ENCODE assay signal across 19 cellular contexts in the genomic region with DNA sequence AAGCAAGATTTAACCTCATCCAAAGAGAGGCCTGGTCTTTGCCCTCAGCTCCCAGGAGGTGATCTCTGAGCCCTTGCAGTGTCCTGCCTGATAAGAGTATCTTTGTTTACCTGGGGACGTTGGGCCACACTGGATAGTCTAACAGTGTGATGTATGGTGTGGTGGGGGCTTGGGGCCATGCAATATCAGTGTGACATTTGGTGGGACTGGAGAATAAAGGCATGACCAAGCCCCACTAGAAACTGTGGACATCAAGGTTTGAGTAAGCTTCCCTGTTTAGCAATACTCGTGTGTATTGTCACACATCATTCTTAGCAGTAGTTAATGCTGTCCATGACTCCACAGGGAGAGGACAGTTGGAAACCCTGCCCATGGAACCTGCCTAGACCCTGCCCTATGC.
"Had no signal": no experiment of that assay in that cellular context is flagged by ENCODE, and none has a peak within 500 bp of the region (broad histone marks: within the 10 kb centered on the region; RNA-seq: fewer than 3 reads in every experiment).

No MANE protein-coding gene starts in this region.

- FAIRE-seq: astrocyte, bronchial epithelial cell had no signal

- DNase-seq: activated CD4-positive, alpha-beta T cell treated with anti-CD3 and anti-CD28 coated beads for 36 hours; activated CD4-positive, alpha-beta T cell treated with anti-CD3 and anti-CD28 coated beads, Interleukin-2, amount 50 U/mL, for 48 hours; activated gamma-delta T cell; cerebellar nuclear complex; cortex of kidney; gastrocnemius medialis; head of caudate nucleus; posterior cingulate gyrus; stimulated activated CD4-positive, alpha-beta T cell treated with anti-CD3 and anti-CD28 coated beads, Interleukin-12 subunit alpha, Interleukin-12 subunit beta, amount 100 ng/mL, for 4 hours; stimulated activated CD4-positive, alpha-beta T cell treated with anti-CD3 and anti-CD28 coated beads, Interleukin-1b, Interleukin-23, amount 100 ng/mL, for 48 hours; trophoblast cell had no signal

- H3K9me3 Mint-ChIP-seq: activated naive CD4-positive, alpha-beta T cell treated with anti-CD3 and anti-CD28 coated beads, Interleukin-2, amount 50 U/mL, for 24 hours; nephron; stimulated activated naive CD8-positive, alpha-beta T cell treated with anti-CD3 and anti-CD28 coated beads, Interleukin-15, Interleukin-2, amounts not matched to agents 100 ng/mL and 50 ng/mL, for 24 hours; T-helper 1 cell treated with Interleukin-12 subunit alpha and Interleukin-12 subunit beta and Interleukin-4 antibody, amounts not matched to agents 30 μg/mL and 1 μg/mL, for 36 hours had no signal

- H3K9me3 ChIP-seq: gastrocnemius medialis, suprapubic skin, vagina had no signal

- H3K27ac ChIP-seq: gastrocnemius medialis, suprapubic skin, vagina had no signal

- H3K4me1 ChIP-seq: suprapubic skin, vagina had no signal

- H3K27ac Mint-ChIP-seq: activated CD4-positive, alpha-beta T cell treated with anti-CD3 and anti-CD28 coated beads for 36 hours; activated naive CD4-positive, alpha-beta T cell treated with anti-CD3 and anti-CD28 coated beads, Interleukin-2, amount 50 U/mL, for 24 hours; stimulated activated naive CD8-positive, alpha-beta T cell treated with anti-CD3 and anti-CD28 coated beads, Interleukin-15, Interleukin-2, amounts not matched to agents 100 ng/mL and 50 ng/mL, for 24 hours; T-helper 1 cell treated with Interleukin-12 subunit alpha and Interleukin-12 subunit beta and Interleukin-4 antibody, amounts not matched to agents 30 μg/mL and 1 μg/mL, for 36 hours had no signal

- H3K4me3 ChIP-seq: gastrocnemius medialis, suprapubic skin, vagina had no signal

- H3K36me3 Mint-ChIP-seq: activated naive CD4-positive, alpha-beta T cell treated with anti-CD3 and anti-CD28 coated beads, Interleukin-2, amount 50 U/mL, for 24 hours had no signal

- H3K27me3 ChIP-seq: gastrocnemius medialis, suprapubic skin, vagina had no signal

- H3K36me3 ChIP-seq: gastrocnemius medialis, suprapubic skin, vagina had no signal

- ATAC-seq: activated CD4-positive, alpha-beta T cell treated with anti-CD3 and anti-CD28 coated beads for 36 hours; gastrocnemius medialis had no signal

- H3K4me3 Mint-ChIP-seq: activated CD4-positive, alpha-beta T cell treated with anti-CD3 and anti-CD28 coated beads for 36 hours; activated naive CD4-positive, alpha-beta T cell treated with anti-CD3 and anti-CD28 coated beads, Interleukin-2, amount 50 U/mL, for 24 hours; nephron; stimulated activated naive CD8-positive, alpha-beta T cell treated with anti-CD3 and anti-CD28 coated beads, Interleukin-15, Interleukin-2, amounts not matched to agents 100 ng/mL and 50 ng/mL, for 24 hours; T-helper 1 cell treated with Interleukin-12 subunit alpha and Interleukin-12 subunit beta and Interleukin-4 antibody, amounts not matched to agents 30 μg/mL and 1 μg/mL, for 36 hours had no signal

- H3K4me1 Mint-ChIP-seq: nephron had no signal

- H3K27me3 Mint-ChIP-seq: activated naive CD4-positive, alpha-beta T cell treated with anti-CD3 and anti-CD28 coated beads, Interleukin-2, amount 50 U/mL, for 24 hours had no signal
